Comparison of ENCODE assay signal across 1 cellular context in genomic region chr9:130868230-130868629, GRCh38.
TF ChIP-seq lines count a peak whose summit lies in the region.

No MANE protein-coding gene starts in this region.

TF ChIP-seq in HEK293, 187 proteins besides CTCF, POLR2A, EP300 and RAD21 (continued from another document):
- TF ChIP-seq PRDM6 (tag by site-specific recombination; IDR thresholded peaks at IDR 0.05) (0 out of 2 replicates have a peak, but pooled peaks have one; percentile 18), ZNF416 (tag by site-specific recombination; IDR thresholded peaks at IDR 0.05) (no peak), ZIC2 (tag by site-specific recombination; IDR thresholded peaks at IDR 0.05) (peak; percentile 49), KLF9 (tag by site-specific recombination; IDR thresholded peaks at IDR 0.05; ENCODE audit: low read depth) (no peak), IKZF3 (tag by site-specific recombination; IDR thresholded peaks at IDR 0.05) (0 out of 2 replicates have a peak, but pooled peaks have one; percentile 26)
